22 cellular contexts compared by ENCODE assay signal in the genomic region with DNA sequence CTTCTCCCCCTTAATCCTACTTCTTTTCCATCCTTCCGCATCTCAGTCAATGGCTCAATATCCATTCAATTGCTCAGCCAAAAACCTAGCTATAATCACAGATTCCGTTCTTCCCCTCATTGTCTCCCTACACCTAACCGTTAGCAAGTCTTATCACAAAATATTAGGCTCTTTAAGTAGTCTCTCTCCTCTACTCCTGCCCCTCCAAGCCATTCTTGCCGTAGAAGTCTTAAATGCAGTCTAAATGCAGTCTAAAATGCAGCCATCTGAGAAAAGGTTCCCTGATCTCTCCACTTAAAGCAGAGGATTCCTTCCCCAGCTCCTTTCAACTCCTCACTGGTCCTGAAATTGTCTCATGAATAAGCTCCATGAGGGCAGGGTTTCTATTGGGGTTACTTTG.
"Had no signal": no experiment of that assay in that cellular context is flagged by ENCODE, and none has a peak within 500 bp of the region (broad histone marks: within the 10 kb centered on the region; RNA-seq: fewer than 3 reads in every experiment).

No MANE protein-coding gene starts in this region.

- ATAC-seq: esophagus mucosa; heart left ventricle; left colon; left ventricle myocardium superior; natural killer cell treated with Interleukin-12 subunit alpha and Interleukin-12 subunit beta and Interleukin-15 and Interleukin-18, amount 100 ng/mL, for 72 hours; psoas muscle; sciatic nerve; stimulated activated naive B cell treated with anti-CD40 and anti-IgM and Interleukin-4, amounts not matched to agents 10 μg/mL and 1 μg/mL and 100 μg/mL, for 72 hours had no signal

- H3K27me3 ChIP-seq: dorsolateral prefrontal cortex, heart left ventricle, neural progenitor cell had no signal

- H3K4me3 Mint-ChIP-seq: natural killer cell treated with Interleukin-12 subunit alpha and Interleukin-12 subunit beta and Interleukin-15 and Interleukin-18, amount 100 ng/mL, for 72 hours; neural progenitor cell; stimulated activated naive B cell treated with anti-CD40 and anti-IgM and Interleukin-4, amounts not matched to agents 10 μg/mL and 1 μg/mL and 100 μg/mL, for 72 hours had no signal

- DNase-seq: cortex of kidney; dorsolateral prefrontal cortex; effector CD8-positive, alpha-beta T cell; heart left ventricle; hippocampal formation; left colon; left ventricle myocardium superior; mesenchymal stem cell; midbrain; occipital lobe; psoas muscle; retina; stimulated activated CD4-positive, alpha-beta T cell treated with anti-CD3 and anti-CD28 coated beads, Interleukin-2, amount 100 ng/mL, for 24 hours; stimulated activated CD4-positive, alpha-beta T cell treated with anti-CD3 and anti-CD28 coated beads, Interleukin-4, amount 100 ng/mL, for 4 hours; stimulated activated naive B cell treated with anti-CD40 and anti-IgM and Interleukin-4, amounts not matched to agents 10 μg/mL and 1 μg/mL and 100 μg/mL, for 72 hours; trophoblast cell had no signal

- H3K9me3 Mint-ChIP-seq: neural progenitor cell; stimulated activated naive B cell treated with anti-CD40 and anti-IgM and Interleukin-4, amounts not matched to agents 10 μg/mL and 1 μg/mL and 100 μg/mL, for 72 hours had no signal

- H2AFZ ChIP-seq: neural progenitor cell, parathyroid adenoma had no signal

- H3K4me3 ChIP-seq: dorsolateral prefrontal cortex, heart left ventricle, lung, neural progenitor cell, psoas muscle had no signal

- H3K27ac ChIP-seq: heart left ventricle, neural progenitor cell, parathyroid adenoma, psoas muscle had no signal

- H3K79me2 ChIP-seq: parathyroid adenoma had no signal

- H3K27me3 Mint-ChIP-seq: natural killer cell treated with Interleukin-12 subunit alpha and Interleukin-12 subunit beta and Interleukin-15 and Interleukin-18, amount 100 ng/mL, for 72 hours; stimulated activated naive B cell treated with anti-CD40 and anti-IgM and Interleukin-4, amounts not matched to agents 10 μg/mL and 1 μg/mL and 100 μg/mL, for 72 hours had no signal

- H3K36me3 ChIP-seq: neural progenitor cell had no signal

- H3K4me2 ChIP-seq: neural progenitor cell had no signal

- H3K9me3 ChIP-seq: heart left ventricle, psoas muscle had no signal

- H3K27ac Mint-ChIP-seq: neural progenitor cell; stimulated activated naive B cell treated with anti-CD40 and anti-IgM and Interleukin-4, amounts not matched to agents 10 μg/mL and 1 μg/mL and 100 μg/mL, for 72 hours had no signal
